Comparison of ENCODE assay signal across 15 cellular contexts in genomic region chr6:139568157-139568955, GRCh38.
DNase-seq lines count a peak whose midpoint lies in the region; ATAC-seq and TF ChIP-seq lines count a peak whose summit lies in the region.
"Had no signal": no experiment of that assay in that cellular context is flagged by ENCODE, and none has a peak within 500 bp of the region (broad histone marks: within the 10 kb centered on the region; RNA-seq: fewer than 3 reads in every experiment).

No MANE protein-coding gene starts in this region.

- POLR2A ChIA-PET in Caco-2 (lab: Charles Lee): interaction anchor here (1.0 kb wide), 1 partner anchor 194 kb away, joined by 5 read pairs; the partner anchor contains the start of gene CITED2

- WGBS in hepatocyte (ENCODE audit: low lambda C conversion rate, missing lambda C conversion rate): 82% methylated on average over 3 of the region's 3 CpGs

- H3K9me3 Mint-ChIP-seq in Caco-2 (ENCODE audit: unreplicated experiment): no peaks in the 10 kb centered on the region

- H3K27ac Mint-ChIP-seq in Caco-2 (ENCODE audit: unreplicated experiment): peak overlapping the region; percentile 55
- H3K27ac Mint-ChIP-seq: activated naive CD4-positive, alpha-beta T cell treated with anti-CD3 and anti-CD28 coated beads, Interleukin-2, amount 10 ng/mL, durations not matched to agents 7 days and 5 days; naive B cell had no signal

- no peak overlapping the region for H3K4me3 Mint-ChIP-seq in Caco-2 (ENCODE audit: unreplicated experiment)
- H3K4me3 Mint-ChIP-seq: activated naive CD4-positive, alpha-beta T cell treated with anti-CD3 and anti-CD28 coated beads, Interleukin-2, amount 10 ng/mL, durations not matched to agents 7 days and 5 days; naive B cell had no signal

- no peaks in the 10 kb centered on the region for H3K79me2 ChIP-seq in hepatocyte

- no peaks in the 10 kb centered on the region for H3K9me2 ChIP-seq in hepatocyte (replicated peaks; ENCODE audit: insufficient read depth)

- H2AFZ ChIP-seq in hepatocyte: no peak overlapping the region

- TF ChIP-seq CTCF in Caco-2 (IDR thresholded peaks at IDR 0.05; ENCODE audit: insufficient read depth in 1 of 2, low read depth in 1 of 2, low read length in 1 of 2, severe bottlenecking in 1 of 2, unreplicated experiment in 1 of 2): no peak
- no peak for TF ChIP-seq CTCF in hepatocyte (IDR thresholded peaks at IDR 0.05; ENCODE audit: poor library complexity)

- H3K4me3 ChIP-seq in Caco-2 (ENCODE audit: low read depth, low read length) (no peak overlapping the region), hepatocyte (no peak overlapping the region)
- H3K4me3 ChIP-seq: gastrocnemius medialis, sigmoid colon, transverse colon had no signal

- no peaks in the 10 kb centered on the region for H3K9me3 ChIP-seq in Caco-2
- H3K9me3 ChIP-seq in hepatocyte (ENCODE audit: low read depth): no peaks in the 10 kb centered on the region
- H3K9me3 ChIP-seq: gastrocnemius medialis, sigmoid colon, transverse colon had no signal

- H3K27me3 Mint-ChIP-seq in Caco-2 (ENCODE audit: insufficient read depth, unreplicated experiment): no peaks in the 10 kb centered on the region
- H3K27me3 Mint-ChIP-seq: naive B cell had no signal

- CTCF ChIA-PET in Caco-2 (lab: Charles Lee): no interaction called here

- H3K36me3 ChIP-seq in Caco-2 (ENCODE audit: control insufficient read depth, insufficient read depth, low read length) (no peaks in the 10 kb centered on the region), hepatocyte (replicated peaks; ENCODE audit: insufficient read depth, low read depth) (no peaks in the 10 kb centered on the region)
- H3K36me3 ChIP-seq: gastrocnemius medialis, sigmoid colon, transverse colon had no signal

- intact Hi-C loops in Caco-2 (cut with micrococcal nuclease; ENCODE audit: unreplicated experiment): no loop called here

- no peak for DNase-seq in Caco-2
- peak; percentile 63 for DNase-seq in SIG-M5 treated with dmso at 0.1 percent for 504 hours (lab: John Stamatoyannopoulos, UW; ENCODE audit: unreplicated experiment)
- DNase-seq in hepatocyte (ENCODE audit: low spot score): no peak
- DNase-seq in substantia nigra (lab: John Stamatoyannopoulos, UW): no peak
- DNase-seq in NCI-H82 (lab: John Stamatoyannopoulos, UW): no peak
- DNase-seq in superior temporal gyrus (ENCODE audit: extremely low spot score): no peak
- no peak for DNase-seq in NCI-H510A treated with DMSO at 0.1 percent for 48 hours (lab: John Stamatoyannopoulos, UW)
- DNase-seq: activated naive CD4-positive, alpha-beta T cell treated with anti-CD3 and anti-CD28 coated beads, Interleukin-2, amount 10 ng/mL, durations not matched to agents 7 days and 5 days; DND-41; gastrocnemius medialis; naive B cell; NCI-H774; sigmoid colon; transverse colon had no signal

- peaks cover 22% of the 10 kb centered on the region for H3K4me1 Mint-ChIP-seq in Caco-2 (ENCODE audit: low read depth, unreplicated experiment)
- H3K4me1 Mint-ChIP-seq: activated naive CD4-positive, alpha-beta T cell treated with anti-CD3 and anti-CD28 coated beads, Interleukin-2, amount 10 ng/mL, durations not matched to agents 7 days and 5 days; naive B cell had no signal

- peak overlapping the region; percentile 10 for H3K27ac ChIP-seq in hepatocyte
- H3K27ac ChIP-seq in substantia nigra (ENCODE audit: low read depth, low read length, poor library complexity, severe bottlenecking): no peak overlapping the region
- H3K27ac ChIP-seq: gastrocnemius medialis, sigmoid colon, transverse colon had no signal

- no peaks in the 10 kb centered on the region for H3K36me3 Mint-ChIP-seq in Caco-2 (ENCODE audit: insufficient read depth, unreplicated experiment)
- H3K36me3 Mint-ChIP-seq: activated naive CD4-positive, alpha-beta T cell treated with anti-CD3 and anti-CD28 coated beads, Interleukin-2, amount 10 ng/mL, durations not matched to agents 7 days and 5 days; naive B cell had no signal

- BruUV-seq in Caco-2 (replicated peaks; lab: Mats Ljungman, UMichigan): no TSS peak

- H4K20me1 ChIP-seq in hepatocyte (ENCODE audit: insufficient read depth, poor library complexity, severe bottlenecking): no peaks in the 10 kb centered on the region

- H3K4me1 ChIP-seq in Caco-2: peaks cover 23% of the 10 kb centered on the region
- peaks cover 12% of the 10 kb centered on the region for H3K4me1 ChIP-seq in hepatocyte (ENCODE audit: insufficient read depth)
- H3K4me1 ChIP-seq: gastrocnemius medialis, transverse colon had no signal

- no peaks in the 10 kb centered on the region for H3K27me3 ChIP-seq in Caco-2 (replicated peaks; ENCODE audit: control insufficient read depth, insufficient read depth, low read length)
- H3K27me3 ChIP-seq in hepatocyte: no peaks in the 10 kb centered on the region
- H3K27me3 ChIP-seq: gastrocnemius medialis, sigmoid colon, transverse colon had no signal

- peak; percentile 55 for ATAC-seq in HG02870 (IDR thresholded peaks at IDR 0.05; ENCODE audit: unreplicated experiment)
- ATAC-seq: gastrocnemius medialis had no signal

- H3K4me2 ChIP-seq in hepatocyte: no peak overlapping the region
